8 cellular contexts compared by ENCODE assay signal in the genomic region with DNA sequence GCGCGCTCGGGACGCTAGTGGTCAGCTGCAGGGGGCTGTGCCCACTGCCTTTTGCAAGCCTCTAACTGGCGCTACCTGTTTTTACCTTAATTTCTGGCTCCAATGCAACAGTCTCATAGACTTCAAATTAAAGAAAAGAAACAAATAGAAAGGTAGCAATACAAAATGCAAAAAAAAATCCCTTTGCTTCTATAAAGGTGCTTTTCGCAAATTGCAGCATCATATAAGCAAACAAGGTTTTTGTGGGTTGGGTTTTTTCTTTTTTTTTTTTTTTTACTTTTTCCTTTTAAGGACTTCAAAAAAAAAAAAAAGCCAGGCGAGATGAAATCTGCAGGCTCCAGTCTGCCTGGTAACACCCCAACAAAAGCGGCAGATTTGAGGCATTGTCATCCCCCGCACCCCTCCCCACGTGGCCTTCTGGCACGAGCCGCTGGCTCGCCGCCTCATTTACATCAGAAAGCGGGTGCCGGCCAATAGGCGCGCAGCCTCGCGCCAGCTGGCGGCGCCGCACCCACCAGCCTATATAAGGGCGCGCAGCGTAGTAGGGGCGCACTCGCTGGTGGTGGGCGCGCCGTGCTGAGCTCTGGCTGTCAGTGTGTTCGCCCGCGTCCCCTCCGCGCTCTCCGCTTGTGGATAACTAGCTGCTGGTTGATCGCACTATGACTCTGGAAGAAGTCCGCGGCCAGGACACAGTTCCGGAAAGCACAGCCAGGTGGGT.
DNase-seq lines count a peak whose midpoint lies in the region; ATAC-seq and TF ChIP-seq lines count a peak whose summit lies in the region.

A gene with protein sequence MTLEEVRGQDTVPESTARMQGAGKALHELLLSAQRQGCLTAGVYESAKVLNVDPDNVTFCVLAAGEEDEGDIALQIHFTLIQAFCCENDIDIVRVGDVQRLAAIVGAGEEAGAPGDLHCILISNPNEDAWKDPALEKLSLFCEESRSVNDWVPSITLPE (plus strand): TSS at position 550 of the 718 bp plus-strand sequence. CDS start 110 bp downstream, at position 660.

- peak; percentile 57 for ATAC-seq in HG03159 (IDR thresholded peaks at IDR 0.05; ENCODE audit: unreplicated experiment)
- ATAC-seq in HG03378 (IDR thresholded peaks at IDR 0.05; ENCODE audit: unreplicated experiment) = no peak

- peak; percentile 83 for DNase-seq in NCI-H510A treated with DMSO at 0.1 percent for 48 hours (lab: John Stamatoyannopoulos, UW)
- peak; percentile 70 to 75 for DNase-seq in activated CD8-positive, alpha-beta memory T cell treated with anti-CD3 and anti-CD28 coated beads for 1 hour (ENCODE audit: extremely low read depth in 1 of 2, low read depth in 1 of 2)
- peak; percentile 79 for DNase-seq in effector CD4-positive, alpha-beta T cell
- DNase-seq in medulla oblongata (ENCODE audit: extremely low spot score) = peak; percentile 89
- peak; percentile 70 to 85 (median 79) for DNase-seq in stimulated activated CD4-positive, alpha-beta T cell treated with anti-CD3 and anti-CD28 coated beads, TNF-alpha, amount 100 ng/mL, for 24 hours (ENCODE audit: low read depth in 3 of 3)

- TF ChIP-seq CTCF in GM12873 (IDR thresholded peaks at IDR 0.05; ENCODE audit: insufficient read depth, low read depth, low read length, missing control alignments) = peak; percentile 2
